8 cellular contexts compared by ENCODE assay signal in genomic region chr7:23334482-23335056, GRCh38. TPM values are rescaled to one million over a fixed set of nuclear protein-coding genes. Genes with fewer than 3 reads are reported as not detected.
DNase-seq lines count a peak whose midpoint lies in the region; ATAC-seq, FAIRE-seq and TF ChIP-seq lines count a peak whose summit lies in the region.

No MANE protein-coding gene starts in this region.

- 37% methylated on average over 5 of the region's 5 CpGs for WGBS in smooth muscle cell (ENCODE audit: low lambda C conversion rate)

- no peaks in the 10 kb centered on the region for H3K36me3 ChIP-seq in smooth muscle cell (ENCODE audit: low read depth)

- ATAC-seq in GM19351 (IDR thresholded peaks at IDR 0.05; ENCODE audit: unreplicated experiment), result no peak
- ATAC-seq in GM18868 (IDR thresholded peaks at IDR 0.05; ENCODE audit: unreplicated experiment), result no peak

- intact Hi-C loops in dorsolateral prefrontal cortex (cut with DNase I), result no loop called here

- no peak overlapping the region for H3K9ac ChIP-seq in smooth muscle cell (ENCODE audit: low read depth)

- H3K79me2 ChIP-seq in smooth muscle cell (ENCODE audit: low read depth), result peaks cover 3% of the 10 kb centered on the region

- POLR2A ChIA-PET in RWPE1 (lab: Yijun Ruan, JAX; ENCODE audit: low non-redundant PET), result no interaction called here

- H3K4me1 ChIP-seq in smooth muscle cell (ENCODE audit: low read depth), result peaks cover 5% of the 10 kb centered on the region

- H3K27me3 ChIP-seq in smooth muscle cell (ENCODE audit: low read depth), result no peaks in the 10 kb centered on the region
- peaks cover 0 to 16% (median 0%) of the 10 kb centered on the region in 45 donors for H3K27me3 ChIP-seq in dorsolateral prefrontal cortex

- no peaks in the 10 kb centered on the region for H3K9me3 ChIP-seq in smooth muscle cell (replicated peaks; ENCODE audit: low read depth)

- H3K27ac ChIP-seq in RWPE1 (peak overlapping the region; percentile 93), smooth muscle cell (ENCODE audit: low read depth) (peak overlapping the region; percentile 71), dorsolateral prefrontal cortex (no peak overlapping the region)

- TF ChIP-seq CTCF in RWPE1 (conservative IDR thresholded peaks at IDR 0.05; ENCODE audit: low read depth) (no peak), foreskin fibroblast (IDR thresholded peaks at IDR 0.05; ENCODE audit: low read depth, low read length) (no peak), smooth muscle cell (IDR thresholded peaks at IDR 0.05; ENCODE audit: borderline replicate concordance, insufficient read depth, poor library complexity, severe bottlenecking) (no peak), dorsolateral prefrontal cortex (IDR thresholded peaks at IDR 0.05 in 54 of 56, conservative IDR thresholded peaks at IDR 0.05 in 2 of 56; ENCODE audit: low read depth in 1 of 56, partially characterized antibody in 56 of 56) (no peak)

- H4K20me1 ChIP-seq in smooth muscle cell (ENCODE audit: low read depth), result no peaks in the 10 kb centered on the region

- H3K4me2 ChIP-seq in smooth muscle cell, result peak overlapping the region; percentile 46

- CTCF ChIA-PET in RWPE1 (lab: Yijun Ruan, JAX), result interaction anchor here (0.9 kb wide), 1 partner anchor 210 kb away, joined by 3 read pairs; no protein-coding TSS in a partner anchor

- peaks cover 6% of the 10 kb centered on the region for H3F3A ChIP-seq in smooth muscle cell (ENCODE audit: low read depth)

- H2AFZ ChIP-seq in smooth muscle cell (ENCODE audit: low read depth), result no peak overlapping the region

- H3K4me3 ChIP-seq in foreskin fibroblast (ENCODE audit: low read depth in 1 of 2, low read length in 2 of 2), result no peak overlapping the region
- H3K4me3 ChIP-seq in smooth muscle cell, result no peak overlapping the region
- no peak overlapping the region for H3K4me3 ChIP-seq in dorsolateral prefrontal cortex

- no peak for TF ChIP-seq POLR2A in H54 (IDR thresholded peaks at IDR 0.05; ENCODE audit: low read depth, low read length)

- DNase-seq in H54 (ENCODE audit: insufficient read length, low spot score) (peak; percentile 77), RWPE1 (ENCODE audit: low spot score) (peak; percentile 98), foreskin fibroblast (peak; percentile 96 to 98), smooth muscle cell (lab: John Stamatoyannopoulos, UW; ENCODE audit: unreplicated experiment) (no peak), dorsolateral prefrontal cortex (no peak), midbrain (lab: John Stamatoyannopoulos, UW) (no peak)

- peak; percentile 98 for FAIRE-seq in H54 (lab: Jason Lieb, UNC)

RNA-seq across cellular contexts. Expression of gene MALSU1, which starts 35.4 kb away (rescaled TPM):
- total RNA-seq in smooth muscle cell (77.7 and 89.8 TPM in 2 replicates), dorsolateral prefrontal cortex (10 to 100 TPM; 27.0 to 68.5 (median 47.7) TPM)
- polyA plus RNA-seq in smooth muscle cell, result 107 and 110 TPM in 2 replicates

Comparison
In these comparisons a context has a peak if more than half of its experiments do, and no peak if none do; other contexts are left out.
1. DNase-seq: peak in H54 (single experiment), RWPE1 (single experiment) and foreskin fibroblast (2 of 2); none in smooth muscle cell (single experiment), dorsolateral prefrontal cortex (0 of 10) and midbrain (single experiment).
2. H3K27ac ChIP-seq: peak in RWPE1 (single experiment) and smooth muscle cell (single experiment); none in dorsolateral prefrontal cortex (0 of 59).